Comparison of ENCODE assay signal across 8 cellular contexts in the genomic region with DNA sequence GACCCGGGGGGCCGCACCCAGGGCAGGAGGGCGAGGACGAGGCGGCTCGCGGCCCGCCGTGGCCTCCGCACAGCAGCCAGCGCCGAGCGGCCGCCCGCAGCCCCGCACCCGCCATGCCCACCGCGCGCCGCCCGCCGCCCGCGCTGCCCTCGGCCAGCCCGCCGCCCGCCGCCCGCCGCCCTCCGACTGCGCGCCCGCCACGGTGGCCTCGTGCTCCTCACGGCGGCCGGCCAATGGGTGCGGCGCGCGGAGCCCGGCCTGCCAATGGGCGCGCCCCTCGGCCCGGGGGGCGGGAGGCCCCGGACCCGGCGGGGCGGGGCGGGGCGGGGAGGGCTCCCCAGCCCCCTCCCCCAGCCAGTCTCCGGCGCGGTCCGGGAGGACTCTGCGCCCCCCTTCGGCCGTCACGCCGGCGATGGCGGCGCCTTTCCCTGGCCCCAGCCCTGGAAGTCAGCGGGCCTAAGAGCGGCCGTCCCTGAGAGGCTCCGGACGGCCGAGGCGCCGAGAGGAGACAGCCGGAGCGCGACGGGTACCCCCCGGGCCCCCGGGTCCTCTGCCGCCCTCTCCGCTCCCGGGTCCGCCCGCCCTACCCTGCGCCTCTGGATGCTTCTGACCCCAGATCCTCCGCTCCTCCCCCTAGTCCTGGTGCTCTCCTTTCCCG. TPM values are rescaled to one million over a fixed set of nuclear protein-coding genes. Genes with fewer than 3 reads are reported as not detected.
A peak's percentile ranks its signal among the peaks of the same experiment; 100 is the strongest.
DNase-seq lines count a peak whose midpoint lies in the region; ATAC-seq and TF ChIP-seq lines count a peak whose summit lies in the region.

A gene (minus strand): TSS at position 235 of the 658 bp plus-strand sequence. CDS start 120 bp downstream, at position 115.

- H3K4me3 Mint-ChIP-seq in activated CD4-positive, alpha-beta T cell treated with anti-CD3 and anti-CD28 coated beads, Interleukin-2, amount 10 ng/mL, durations not matched to agents 7 days and 5 days: peak within 1 kb of the TSS; percentile 75

- DNase-seq in EH (ENCODE audit: low read depth) (peak; percentile 82), HAP-1 (ENCODE audit: low spot score in 2 of 2) (peak; percentile 69 to 84), NCI-H2196 treated with DMSO at 0.1 percent for 48 hours (lab: John Stamatoyannopoulos, UW; ENCODE audit: unreplicated experiment) (peak; percentile 7), dorsolateral prefrontal cortex (peak in 6 of 10 donors; percentile 31 to 81 (median 49)), right lobe of liver (peak; percentile 57 to 63 (median 61)), OCI-M2 (lab: John Stamatoyannopoulos, UW; ENCODE audit: unreplicated experiment) (no peak)
- peak; percentile 62 for DNase-seq in activated CD4-positive, alpha-beta T cell treated with anti-CD3 and anti-CD28 coated beads, Interleukin-2, amount 10 ng/mL, durations not matched to agents 7 days and 5 days
- peak; percentile 59 for DNase-seq in stimulated activated CD4-positive, alpha-beta T cell treated with anti-CD3 and anti-CD28 coated beads, Interleukin-4, amount 100 ng/mL, for 24 hours

- H3K4me1 ChIP-seq in HAP-1: peaks cover 20% of the 10 kb centered on the region
- peaks cover 0 to 16% (median 0%) of the 10 kb centered on the region in 4 donors for H3K4me1 ChIP-seq in right lobe of liver

- WGBS in right lobe of liver (ENCODE audit: insufficient coverage, low coverage, low lambda C conversion rate, missing lambda C conversion rate): no CpG with 5 or more reads among the region's 91 CpGs

- peak within 1 kb of the TSS; percentile 61 for H3K27ac Mint-ChIP-seq in activated CD4-positive, alpha-beta T cell treated with anti-CD3 and anti-CD28 coated beads, Interleukin-2, amount 10 ng/mL, durations not matched to agents 7 days and 5 days

- no peaks in the 10 kb centered on the region for H3K9me3 ChIP-seq in HAP-1
- H3K9me3 ChIP-seq in right lobe of liver: no peaks in the 10 kb centered on the region

- TF ChIP-seq CTCF in dorsolateral prefrontal cortex (IDR thresholded peaks at IDR 0.05 in 54 of 56, conservative IDR thresholded peaks at IDR 0.05 in 2 of 56; ENCODE audit: low read depth in 1 of 56, partially characterized antibody in 56 of 56): peak in 24 of 56 donors; percentile 9 to 59 (median 24)
- TF ChIP-seq CTCF in right lobe of liver (IDR thresholded peaks at IDR 0.05): no peak

- H3K27me3 ChIP-seq in HAP-1 (ENCODE audit: low read depth): no peaks in the 10 kb centered on the region
- no peaks in the 10 kb centered on the region for H3K27me3 ChIP-seq in dorsolateral prefrontal cortex
- no peaks in the 10 kb centered on the region for H3K27me3 ChIP-seq in right lobe of liver

- no peaks in the 10 kb centered on the region for H3K9me3 Mint-ChIP-seq in activated CD4-positive, alpha-beta T cell treated with anti-CD3 and anti-CD28 coated beads, Interleukin-2, amount 10 ng/mL, durations not matched to agents 7 days and 5 days

- H3K27ac ChIP-seq in dorsolateral prefrontal cortex (peak within 1 kb of the TSS in 57 of 59 donors; percentile 8 to 93 (median 81)), right lobe of liver (peak within 1 kb of the TSS; percentile 33 to 49 (median 40))

- no peaks in the 10 kb centered on the region for H3K27me3 Mint-ChIP-seq in activated CD4-positive, alpha-beta T cell treated with anti-CD3 and anti-CD28 coated beads, Interleukin-2, amount 10 ng/mL, durations not matched to agents 7 days and 5 days

- intact Hi-C loops in dorsolateral prefrontal cortex (cut with DNase I): loop anchor here (2.0 to 10.0 kb wide), 4 partner anchors 59 to 153 kb away; a partner anchor contains a TSS
- intact Hi-C loops in right lobe of liver (cut with DNase I): no loop called here

- peaks cover 34% of the 10 kb centered on the region for H3K4me1 Mint-ChIP-seq in activated CD4-positive, alpha-beta T cell treated with anti-CD3 and anti-CD28 coated beads, Interleukin-2, amount 10 ng/mL, durations not matched to agents 7 days and 5 days

- CTCF ChIA-PET in activated CD4-positive, alpha-beta T cell treated with anti-CD3 and anti-CD28 coated beads, Interleukin-2, amount 10 ng/mL, durations not matched to agents 7 days and 5 days (lab: Charles Lee): no interaction called here

- peaks cover 22% of the 10 kb centered on the region for H3K36me3 ChIP-seq in HAP-1 (replicated peaks)
- H3K36me3 ChIP-seq in right lobe of liver: no peaks in the 10 kb centered on the region

- peaks cover 13% of the 10 kb centered on the region for H3K36me3 Mint-ChIP-seq in activated CD4-positive, alpha-beta T cell treated with anti-CD3 and anti-CD28 coated beads, Interleukin-2, amount 10 ng/mL, durations not matched to agents 7 days and 5 days (ENCODE audit: low read depth)

- in situ Hi-C loops in HAP-1 (cut with MboI; ENCODE audit: low sequenced_read_pairs): loop anchor here (10.0 kb wide), 1 partner anchor 151 kb away; a partner anchor contains a TSS

- ATAC-seq in right lobe of liver: peak; percentile 6 to 29 (median 8)

- H3K4me3 ChIP-seq in HAP-1 (peak within 1 kb of the TSS; percentile 81), dorsolateral prefrontal cortex (peak within 1 kb of the TSS; percentile 37 to 77 (median 64)), right lobe of liver (peak within 1 kb of the TSS; percentile 31 to 48 (median 40))

- TF ChIP-seq POLR2A in right lobe of liver (IDR thresholded peaks at IDR 0.05): no peak

- POLR2A ChIA-PET in activated CD4-positive, alpha-beta T cell treated with anti-CD3 and anti-CD28 coated beads, Interleukin-2, amount 10 ng/mL, durations not matched to agents 7 days and 5 days (lab: Charles Lee): no interaction called here

RNA-seq across cellular contexts. Expression of the gene that starts here (rescaled TPM):
- total RNA-seq in activated CD4-positive, alpha-beta T cell treated with anti-CD3 and anti-CD28 coated beads, Interleukin-2, amount 10 ng/mL, durations not matched to agents 7 days and 5 days: 10 to 100 TPM; 22.1 to 23.8 TPM
- total RNA-seq in dorsolateral prefrontal cortex (10 to 100 TPM; 10.8 to 61.6 (median 20.5) TPM), right lobe of liver (10 to 100 TPM in 1 of 6 experiments, 1 to 10 TPM in 5; 1.1 to 12.5 (median 3.9) TPM)

Comparison
In these comparisons a context has a peak if more than half of its experiments do, and no peak if none do; other contexts are left out.
1. intact Hi-C loops: an anchor here in dorsolateral prefrontal cortex (2.0 to 10.0 kb wide); none called in right lobe of liver.